In genomic region chr1:12163210-12163609, GRCh38 we compare ENCODE assay signal across 16 cellular contexts. TPM values are rescaled to one million over a fixed set of nuclear protein-coding genes. Genes with fewer than 3 reads are reported as not detected.
DNase-seq lines count a peak whose midpoint lies in the region; ATAC-seq and TF ChIP-seq lines count a peak whose summit lies in the region.
"Had no signal": no experiment of that assay in that cellular context is flagged by ENCODE, and none has a peak within 500 bp of the region (broad histone marks: within the 10 kb centered on the region; RNA-seq: fewer than 3 reads in every experiment).

No MANE protein-coding gene starts in this region.

- H3K27ac ChIP-seq in vagina: no peak overlapping the region
- H3K27ac ChIP-seq: prostate gland had no signal

- no peaks in the 10 kb centered on the region for H3K27me3 Mint-ChIP-seq in T-helper 1 cell treated with Interleukin-12 subunit alpha and Interleukin-12 subunit beta and Interleukin-4 antibody, amounts not matched to agents 30 μg/mL and 1 μg/mL, for 36 hours (ENCODE audit: low read depth)
- no peaks in the 10 kb centered on the region for H3K27me3 Mint-ChIP-seq in effector memory CD8-positive, alpha-beta T cell

- intact Hi-C loops in Right ventricle myocardium inferior (cut with DNase I): no loop called here
- intact Hi-C loops in vagina (cut with DNase I): no loop called here

- peak overlapping the region; percentile 94 for H3K27ac Mint-ChIP-seq in T-helper 1 cell treated with Interleukin-12 subunit alpha and Interleukin-12 subunit beta and Interleukin-4 antibody, amounts not matched to agents 30 μg/mL and 1 μg/mL, for 36 hours
- peak overlapping the region; percentile 90 to 93 for H3K27ac Mint-ChIP-seq in effector memory CD8-positive, alpha-beta T cell

- no peaks in the 10 kb centered on the region for H3K36me3 ChIP-seq in vagina
- H3K36me3 ChIP-seq: prostate gland had no signal

- H3K36me3 Mint-ChIP-seq in T-helper 1 cell treated with Interleukin-12 subunit alpha and Interleukin-12 subunit beta and Interleukin-4 antibody, amounts not matched to agents 30 μg/mL and 1 μg/mL, for 36 hours (ENCODE audit: low read depth): peaks cover 13% of the 10 kb centered on the region
- peaks cover 34% of the 10 kb centered on the region for H3K36me3 Mint-ChIP-seq in effector memory CD8-positive, alpha-beta T cell (ENCODE audit: insufficient read depth)

- TF ChIP-seq POLR2A in vagina (IDR thresholded peaks at IDR 0.05): no peak

- H3K4me1 ChIP-seq in vagina: peaks cover 35% of the 10 kb centered on the region
- H3K4me1 ChIP-seq: prostate gland had no signal

- no peak for TF ChIP-seq CTCF in vagina (IDR thresholded peaks at IDR 0.05)

- H3K9me3 ChIP-seq in vagina: no peaks in the 10 kb centered on the region
- H3K9me3 ChIP-seq: prostate gland had no signal

- DNase-seq in stimulated activated CD4-positive, alpha-beta T cell treated with anti-CD3 and anti-CD28 coated beads, Interleukin-15, amount 100 ng/mL, for 24 hours: peak; percentile 46
- no peak for DNase-seq in stimulated activated CD4-positive, alpha-beta T cell treated with anti-CD3 and anti-CD28 coated beads, Interleukin-1b, Interleukin-23, amount 100 ng/mL, for 48 hours
- no peak for DNase-seq in effector memory CD8-positive, alpha-beta T cell
- DNase-seq in MV-4-11 (lab: John Stamatoyannopoulos, UW) (no peak), Right ventricle myocardium inferior (ENCODE audit: missing footprints) (no peak), vagina (ENCODE audit: extremely low spot score in 2 of 2) (no peak)
- DNase-seq: activated CD4-positive, alpha-beta T cell treated with anti-CD3 and anti-CD28 coated beads, Interleukin-2, amount 50 U/mL, for 4 hours; activated gamma-delta T cell treated with Interleukin-2 at 50 U/mL for 16 hours; effector CD4-positive, alpha-beta T cell; Kasumi-1; NCI-H1436; NCI-H345 had no signal

- no peak for ATAC-seq in effector memory CD8-positive, alpha-beta T cell (replicated peaks)
- no peak for ATAC-seq in Right ventricle myocardium inferior
- no peak for ATAC-seq in GM21360 (IDR thresholded peaks at IDR 0.05; ENCODE audit: unreplicated experiment)

- H3K4me3 Mint-ChIP-seq in T-helper 1 cell treated with Interleukin-12 subunit alpha and Interleukin-12 subunit beta and Interleukin-4 antibody, amounts not matched to agents 30 μg/mL and 1 μg/mL, for 36 hours: peak overlapping the region; percentile 7
- peak overlapping the region; percentile 74 to 76 for H3K4me3 Mint-ChIP-seq in effector memory CD8-positive, alpha-beta T cell

- no peaks in the 10 kb centered on the region for H3K27me3 ChIP-seq in vagina

- no peaks in the 10 kb centered on the region for H3K9me3 Mint-ChIP-seq in T-helper 1 cell treated with Interleukin-12 subunit alpha and Interleukin-12 subunit beta and Interleukin-4 antibody, amounts not matched to agents 30 μg/mL and 1 μg/mL, for 36 hours
- no peaks in the 10 kb centered on the region for H3K9me3 Mint-ChIP-seq in effector memory CD8-positive, alpha-beta T cell

- H3K4me3 ChIP-seq in vagina: no peak overlapping the region
- H3K4me3 ChIP-seq: prostate gland, smooth muscle cell had no signal

- peaks cover 69% of the 10 kb centered on the region for H3K4me1 Mint-ChIP-seq in T-helper 1 cell treated with Interleukin-12 subunit alpha and Interleukin-12 subunit beta and Interleukin-4 antibody, amounts not matched to agents 30 μg/mL and 1 μg/mL, for 36 hours (ENCODE audit: low read depth)
- peaks cover 66 to 72% of the 10 kb centered on the region in 2 donors for H3K4me1 Mint-ChIP-seq in effector memory CD8-positive, alpha-beta T cell (ENCODE audit: low read depth in 2 of 2)

RNA-seq across cellular contexts. Expression of gene TNFRSF1B, which starts 3.6 kb away (rescaled TPM):
- total RNA-seq in Right ventricle myocardium inferior (19.0 TPM), vagina (41.0 TPM)
